In the genomic region with DNA sequence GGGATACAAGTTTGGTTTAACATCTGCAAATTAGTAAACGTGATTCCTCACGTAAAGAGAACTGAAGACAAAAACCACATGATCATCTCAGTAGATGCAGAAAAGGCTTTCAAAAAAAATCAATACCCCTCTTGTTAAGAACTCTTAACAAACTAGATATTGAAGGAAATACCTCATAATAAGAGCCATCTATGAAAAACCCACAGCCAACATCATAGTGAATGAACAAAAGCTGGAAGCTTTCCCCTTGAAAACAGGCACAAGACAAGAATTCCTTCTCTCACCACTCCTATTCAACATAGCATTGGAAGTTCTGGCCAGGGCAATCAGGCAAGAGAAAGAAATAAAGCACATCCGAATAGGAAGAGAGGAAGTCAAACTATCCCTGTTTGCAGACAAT, we compare ENCODE assay signal across 37 cellular contexts.
"Had no signal": no experiment of that assay in that cellular context is flagged by ENCODE, and none has a peak within 500 bp of the region (broad histone marks: within the 10 kb centered on the region; RNA-seq: fewer than 3 reads in every experiment).

No MANE protein-coding gene starts in this region.

- H3K27ac ChIP-seq: KMS-11 had no signal

- H3K4me3 ChIP-seq: MG63 had no signal

- H3K36me3 ChIP-seq: MG63 had no signal

- DNase-seq: Karpas-422, Kasumi-1, KG1, MG63, MM.1S, MV-4-11, NCI-H1048, NCI-H1092, NCI-H1092 treated with DMSO at 0.1 percent for 48 hours, NCI-H1105, NCI-H1105 treated with DMSO at 0.1 percent for 48 hours, NCI-H1417, NCI-H1417 treated with DMSO at 0.1 percent for 48 hours, NCI-H1436, NCI-H1436 treated with DMSO at 0.1 percent for 48 hours, NCI-H146, NCI-H1694, NCI-H1694 treated with DMSO at 0.1 percent for 48 hours, NCI-H187, NCI-H187 treated with DMSO at 0.1 percent for 48 hours, NCI-H1930, NCI-H2029, NCI-H2029 treated with DMSO at 0.1 percent for 48 hours, NCI-H2081, NCI-H2081 treated with DMSO at 0.1 percent for 48 hours, NCI-H2107, NCI-H2171, NCI-H2171 treated with DMSO at 0.1 percent for 48 hours, NCI-H2227 treated with DMSO at 0.1 percent for 48 hours, NCI-H226, NCI-H345, NCI-H446, NCI-H446 treated with DMSO at 0.1 percent for 48 hours, NCI-H510A, NCI-H510A treated with DMSO at 0.1 percent for 48 hours, NCI-H524 had no signal
